8 cellular contexts compared by ENCODE assay signal in the genomic region with DNA sequence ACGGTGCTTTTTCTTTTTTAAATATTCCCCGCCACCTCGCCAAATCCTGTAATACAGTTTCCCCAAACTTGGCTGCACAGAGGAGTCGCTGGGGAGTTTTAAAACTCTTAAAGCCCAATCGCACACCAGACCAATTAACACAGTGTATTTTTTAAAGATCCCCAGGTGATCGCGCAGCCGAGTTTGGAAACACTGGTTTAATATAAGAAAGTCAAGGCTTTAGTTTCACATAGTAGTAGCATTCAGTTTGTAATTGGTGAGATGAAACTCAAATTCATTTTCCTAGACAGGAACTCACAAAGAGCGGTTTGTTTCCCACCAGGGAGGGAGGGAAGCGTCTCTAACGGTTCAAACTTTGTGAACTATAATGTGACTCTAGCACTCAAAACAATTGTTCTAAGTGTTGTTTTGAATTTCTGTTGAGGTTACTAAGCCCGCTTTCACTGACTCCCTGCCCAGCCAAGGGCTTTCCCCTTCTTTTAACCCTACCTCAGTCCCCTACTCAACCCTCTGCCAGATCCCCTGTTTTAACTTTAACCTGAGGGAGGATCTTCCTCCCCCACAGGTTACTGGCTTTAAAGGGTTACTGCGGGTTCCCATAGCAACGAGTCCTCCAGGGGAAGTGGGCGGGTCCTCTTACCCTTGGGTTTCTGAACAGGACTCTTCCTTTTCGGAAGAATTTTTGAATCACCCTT. TPM values are rescaled to one million over a fixed set of nuclear protein-coding genes. Genes with fewer than 3 reads are reported as not detected.
DNase-seq lines count a peak whose midpoint lies in the region; ATAC-seq and TF ChIP-seq lines count a peak whose summit lies in the region.

No MANE protein-coding gene starts in this region.

- no peaks in the 10 kb centered on the region for H3K9me3 Mint-ChIP-seq in CD8-positive, alpha-beta T cell
- peaks cover 0 to 3% (median 0%) of the 10 kb centered on the region in 5 experiments for H3K9me3 Mint-ChIP-seq in brain

- peaks cover 23% of the 10 kb centered on the region for H3K27me3 Mint-ChIP-seq in CD8-positive, alpha-beta T cell (ENCODE audit: low read depth)
- peaks cover 4% of the 10 kb centered on the region for H3K27me3 Mint-ChIP-seq in brain

- H3K9me3 ChIP-seq in CD8-positive, alpha-beta T cell (ENCODE audit: low read length): no peaks in the 10 kb centered on the region
- no peaks in the 10 kb centered on the region for H3K9me3 ChIP-seq in iPS-15b (ENCODE audit: control insufficient read depth, insufficient read depth, low read length)

- peak overlapping the region; percentile 73 for H3K4me3 Mint-ChIP-seq in CD8-positive, alpha-beta T cell
- H3K4me3 Mint-ChIP-seq in brain: peak overlapping the region; percentile 93 to 97 (median 94)

- no peak overlapping the region for H3K27ac Mint-ChIP-seq in CD8-positive, alpha-beta T cell
- H3K27ac Mint-ChIP-seq in brain: peak overlapping the region; percentile 84 to 100 (median 95)

- H3K4me1 Mint-ChIP-seq in CD8-positive, alpha-beta T cell (ENCODE audit: low read depth): peaks cover 17% of the 10 kb centered on the region
- peaks cover 59% of the 10 kb centered on the region for H3K4me1 Mint-ChIP-seq in brain

- no peaks in the 10 kb centered on the region for H3K27me3 ChIP-seq in CD8-positive, alpha-beta T cell (ENCODE audit: insufficient read depth, low read length)
- H3K27me3 ChIP-seq in iPS-15b (ENCODE audit: control insufficient read depth, insufficient read depth, low read length): peaks cover 18% of the 10 kb centered on the region

- TF ChIP-seq CTCF in CD8-positive, alpha-beta T cell (IDR thresholded peaks at IDR 0.05): no peak
- no peak for TF ChIP-seq CTCF in brain (conservative IDR thresholded peaks at IDR 0.05)

- H3K4me1 ChIP-seq in CD8-positive, alpha-beta T cell (ENCODE audit: insufficient read depth, low read length): no peaks in the 10 kb centered on the region
- peaks cover 10% of the 10 kb centered on the region for H3K4me1 ChIP-seq in iPS-15b (ENCODE audit: control insufficient read depth, insufficient read depth, low read length)

- POLR2A ChIA-PET in CD8-positive, alpha-beta T cell (lab: Charles Lee): no interaction called here

- H3K27ac ChIP-seq in CD8-positive, alpha-beta T cell (ENCODE audit: low read depth, low read length): no peak overlapping the region

- peak overlapping the region; percentile 27 for H3K4me3 ChIP-seq in CD8-positive, alpha-beta T cell (ENCODE audit: low read depth, low read length)
- H3K4me3 ChIP-seq in iPS-15b (ENCODE audit: low read depth, low read length): peak overlapping the region; percentile 78

- no peak for ATAC-seq in CD8-positive, alpha-beta T cell
- ATAC-seq in GM21381 (IDR thresholded peaks at IDR 0.05; ENCODE audit: unreplicated experiment) (peak; percentile 45), sciatic nerve (peak; percentile 55)

- DNase-seq in CD8-positive, alpha-beta T cell: peak in 3 of 7 experiments; percentile 6 to 22 (median 11)
- peak; percentile 76 for DNase-seq in LHCN-M2 (ENCODE audit: low read depth)
- DNase-seq in SHP77 (lab: John Stamatoyannopoulos, UW): peak; percentile 83 to 93
- DNase-seq in sciatic nerve (ENCODE audit: low spot score): peak; percentile 65
- DNase-seq in effector CD4-positive, alpha-beta T cell: no peak

- H3K9ac ChIP-seq in iPS-15b (ENCODE audit: low read depth, low read length): no peak overlapping the region

- CTCF ChIA-PET in CD8-positive, alpha-beta T cell (lab: Charles Lee): interaction anchor here (0.6 kb wide), 1 partner anchor 11 kb away, joined by 4 read pairs; no protein-coding TSS in a partner anchor

- intact Hi-C loops in CD8-positive, alpha-beta T cell (cut with DNase I, micrococcal nuclease): loop anchor here in 1 of 2 experiments (10.0 kb wide), 1 partner anchor 63 kb away; no protein-coding TSS in a partner anchor
- intact Hi-C loops in sciatic nerve (cut with DNase I): no loop called here

- H3K36me3 ChIP-seq in CD8-positive, alpha-beta T cell (ENCODE audit: insufficient read depth, low read length): no peaks in the 10 kb centered on the region
- no peaks in the 10 kb centered on the region for H3K36me3 ChIP-seq in iPS-15b (ENCODE audit: control insufficient read depth, insufficient read depth, low read length)

- no peaks in the 10 kb centered on the region for H3K36me3 Mint-ChIP-seq in CD8-positive, alpha-beta T cell
- H3K36me3 Mint-ChIP-seq in brain: peaks cover 15% of the 10 kb centered on the region

RNA-seq across cellular contexts. Expression of gene BTBD3, which starts 25.7 kb away (rescaled TPM):
- total RNA-seq in CD8-positive, alpha-beta T cell: under 1 TPM; 0.46 to 0.67 TPM
- total RNA-seq in LHCN-M2 (2014; rRNA removed): 18.9 and 21.7 TPM in 2 replicates
- polyA plus RNA-seq in LHCN-M2 (2012): 6.6 TPM
- polyA plus RNA-seq in brain (ENCODE audit: insufficient read depth, low read depth, low replicate concordance): 59.5 TPM
- total RNA-seq in sciatic nerve: 52.5 TPM

Comparison
In these comparisons a context has a peak if more than half of its experiments do, and no peak if none do; other contexts are left out.
1. RNA of gene BTBD3, which starts 25.7 kb away (total RNA-seq): 52.5 TPM in sciatic nerve (single experiment) and 18.9 to 21.7 TPM in LHCN-M2; 0.46 to 0.67 TPM in CD8-positive, alpha-beta T cell; every median in the first group is over 10 times any median in the second.